Comparison of ENCODE assay signal across 28 cellular contexts in genomic region chr2:226979004-226979403, GRCh38.
DNase-seq lines count a peak whose midpoint lies in the region; ATAC-seq, FAIRE-seq and TF ChIP-seq lines count a peak whose summit lies in the region.
"Had no signal": no experiment of that assay in that cellular context is flagged by ENCODE, and none has a peak within 500 bp of the region (broad histone marks: within the 10 kb centered on the region; RNA-seq: fewer than 3 reads in every experiment).

No MANE protein-coding gene starts in this region.

- peaks cover 2% of the 10 kb centered on the region for H3K79me1 ChIP-seq in mesendoderm (ENCODE audit: low read length)

- no peak overlapping the region for H2BK120ac ChIP-seq in mesendoderm (ENCODE audit: low read depth, low read length)

- H3K4me3 ChIP-seq in HepG2 (replicated peaks in 1 of 3; ENCODE audit: insufficient read depth in 1 of 3, low read depth in 2 of 3, low read length in 3 of 3) (no peak overlapping the region), right lobe of liver (no peak overlapping the region), mesendoderm (ENCODE audit: low read length) (no peak overlapping the region), mammary epithelial cell (replicated peaks in 1 of 3; ENCODE audit: insufficient read depth in 1 of 3, low read depth in 2 of 3, low read length in 3 of 3) (no peak overlapping the region)
- H3K4me3 ChIP-seq: esophagus squamous epithelium, gastroesophageal sphincter, prostate gland, smooth muscle cell had no signal

- intact Hi-C loops in HepG2 (cut with micrococcal nuclease; ENCODE audit: unreplicated experiment) (no loop called here), right lobe of liver (cut with DNase I) (loop anchor here (10.0 kb wide), 2 partner anchors 164 to 1304 kb away; no protein-coding TSS in a partner anchor), mammary epithelial cell (cut with micrococcal nuclease) (no loop called here)

- no peak overlapping the region for H3K4ac ChIP-seq in mesendoderm (ENCODE audit: low read depth, low read length)

- H3K79me2 ChIP-seq in HepG2 (ENCODE audit: insufficient read depth, low read length), result no peaks in the 10 kb centered on the region
- no peaks in the 10 kb centered on the region for H3K79me2 ChIP-seq in mesendoderm (ENCODE audit: control insufficient read depth, insufficient read depth, low read length)
- H3K79me2 ChIP-seq in mammary epithelial cell (ENCODE audit: insufficient read depth, low read length), result no peaks in the 10 kb centered on the region

- H2AFZ ChIP-seq in HepG2 (ENCODE audit: low read length) (no peak overlapping the region), mammary epithelial cell (ENCODE audit: low read depth, low read length) (no peak overlapping the region)

- ATAC-seq in HepG2 (peak; percentile 60), right lobe of liver (no peak)
- ATAC-seq: activated CD8-positive, alpha-beta T cell treated with anti-CD3 and anti-CD28 coated beads for 36 hours; gastroesophageal sphincter; left colon had no signal

- POLR2A ChIA-PET in HepG2 (lab: Yijun Ruan, JAX), result no interaction called here

- H2BK5ac ChIP-seq in mesendoderm (ENCODE audit: low read length), result no peak overlapping the region

- no peak overlapping the region for H3K18ac ChIP-seq in mesendoderm (ENCODE audit: low read length)

- H3K9me3 ChIP-seq in HepG2 (ENCODE audit: low read length), result no peaks in the 10 kb centered on the region
- no peaks in the 10 kb centered on the region for H3K9me3 ChIP-seq in right lobe of liver
- H3K9me3 ChIP-seq in mammary epithelial cell (replicated peaks; ENCODE audit: insufficient read depth, low read length), result no peaks in the 10 kb centered on the region
- H3K9me3 ChIP-seq: Caco-2, esophagus squamous epithelium, gastroesophageal sphincter, prostate gland had no signal

- H3K27me3 ChIP-seq in HepG2 (ENCODE audit: control insufficient read depth in 1 of 2, insufficient read depth in 2 of 2, low read length in 2 of 2) (no peaks in the 10 kb centered on the region), right lobe of liver (no peaks in the 10 kb centered on the region), mesendoderm (ENCODE audit: insufficient read depth, low read length, poor library complexity) (no peaks in the 10 kb centered on the region), mammary epithelial cell (ENCODE audit: insufficient read depth, low read length) (no peaks in the 10 kb centered on the region)
- H3K27me3 ChIP-seq: esophagus squamous epithelium, gastroesophageal sphincter had no signal

- no TSS peak for BruUV-seq in HepG2 (replicated peaks; lab: Mats Ljungman, UMichigan)
- no TSS peak for BruUV-seq in mammary epithelial cell (replicated peaks; lab: Mats Ljungman, UMichigan)

- no peak for FAIRE-seq in HepG2 (lab: Jason Lieb, UNC)
- FAIRE-seq: GM18507 had no signal

- H2AK5ac ChIP-seq in mesendoderm (ENCODE audit: low read length), result no peak overlapping the region

- H3K27ac ChIP-seq in HepG2 (ENCODE audit: extremely low read length, insufficient read depth, low read length) (no peak overlapping the region), right lobe of liver (no peak overlapping the region), caudate nucleus (ENCODE audit: low read depth, low read length) (peak overlapping the region; percentile 53), mesendoderm (ENCODE audit: low read depth, low read length) (no peak overlapping the region), mammary epithelial cell (ENCODE audit: insufficient read depth, low read depth, low read length) (no peak overlapping the region)
- H3K27ac ChIP-seq: esophagus squamous epithelium, gastroesophageal sphincter, prostate gland had no signal

- DNase-seq in HepG2 (ENCODE audit: low spot score) (no peak), right lobe of liver (no peak), caudate nucleus (lab: John Stamatoyannopoulos, UW) (peak in 33 of 61 donors; percentile 1 to 57 (median 21)), mesendoderm (peak; percentile 57), HK-2 (ENCODE audit: unreplicated experiment) (no peak), mammary epithelial cell (no peak)
- no peak for DNase-seq in activated naive CD4-positive, alpha-beta T cell treated with anti-CD3 and anti-CD28 coated beads, Interleukin-2, amount 50 U/mL, for 16 hours
- DNase-seq in stimulated activated CD4-positive, alpha-beta T cell treated with anti-CD3 and anti-CD28 coated beads, Interleukin-1b, Interleukin-23, amount 100 ng/mL, for 48 hours, result no peak
- DNase-seq: activated B cell treated with CpG ODN at 0.5 μM for 24 hours; activated CD8-positive, alpha-beta T cell treated with anti-CD3 and anti-CD28 coated beads for 36 hours; activated naive CD4-positive, alpha-beta T cell treated with Interleukin-2 at 50 U/mL for 16 hours; activated T-cell treated with anti-CD3 and anti-CD28 coated beads, Interleukin-2, amount 50 U/mL, for 1 hour; Caco-2; effector CD4-positive, alpha-beta T cell; EL; esophagus squamous epithelium; left colon; MM.1S; NCI-H1436 treated with DMSO at 0.1 percent for 48 hours; NCI-H2171; NCI-H526; nephron progenitor cell; stimulated activated CD4-positive, alpha-beta T cell treated with anti-CD3 and anti-CD28 coated beads, Interleukin-4, amount 100 ng/mL, for 1 hour; T-helper 1 cell had no signal

- H4K8ac ChIP-seq in mesendoderm (ENCODE audit: low read depth, low read length), result no peak overlapping the region

- H2BK15ac ChIP-seq in mesendoderm (replicated peaks; ENCODE audit: low read depth), result no peak overlapping the region

- no peaks in the 10 kb centered on the region for H4K20me1 ChIP-seq in HepG2 (ENCODE audit: insufficient read depth, low read length)
- H4K20me1 ChIP-seq in mammary epithelial cell (ENCODE audit: insufficient read depth, low read length), result no peaks in the 10 kb centered on the region

- dilution Hi-C loops in mammary epithelial cell (cut with HindIII; ENCODE audit: low sequenced_read_pairs), result no loop called here

- no peak for TF ChIP-seq RAD21 in HepG2 (CRISPR knock-in tag; IDR thresholded peaks at IDR 0.05)

- H3K23ac ChIP-seq in mesendoderm (ENCODE audit: low read length), result no peak overlapping the region

- no peak for TF ChIP-seq POLR2A in HepG2 (IDR thresholded peaks at IDR 0.05; ENCODE audit: insufficient read depth in 1 of 2, low read depth in 2 of 2, low read length in 2 of 2)
- no peak for TF ChIP-seq POLR2A in right lobe of liver (IDR thresholded peaks at IDR 0.05)

- CTCF ChIA-PET in HepG2 (lab: Yijun Ruan, JAX; ENCODE audit: low intra/inter-chr PET ratio, low total read pairs) (no interaction called here), mammary epithelial cell (lab: Charles Lee; ENCODE audit: low non-redundant PET) (no interaction called here)

- H3K4me2 ChIP-seq in HepG2 (ENCODE audit: low read depth, low read length) (no peak overlapping the region), mesendoderm (ENCODE audit: low read length) (no peak overlapping the region), mammary epithelial cell (ENCODE audit: insufficient read depth, low read depth, low read length) (no peak overlapping the region)
- H3K4me2 ChIP-seq: smooth muscle cell had no signal

- no peak for TF ChIP-seq CTCF in HepG2 (CRISPR knock-in tag; IDR thresholded peaks at IDR 0.05)
- TF ChIP-seq CTCF in right lobe of liver (IDR thresholded peaks at IDR 0.05), result no peak
- TF ChIP-seq CTCF in mammary epithelial cell (conservative IDR thresholded peaks at IDR 0.05 in 1 of 2, IDR thresholded peaks at IDR 0.05 in 1 of 2; ENCODE audit: extremely low read depth in 1 of 2, insufficient read depth in 1 of 2, low read depth in 1 of 2, low read length in 2 of 2), result no peak

- H3K9ac ChIP-seq in HepG2 (ENCODE audit: insufficient read depth, low read depth, low read length) (no peak overlapping the region), mesendoderm (ENCODE audit: low read length) (no peak overlapping the region), mammary epithelial cell (ENCODE audit: insufficient read depth, low read length) (no peak overlapping the region)

- H3K4me1 ChIP-seq in HepG2 (ENCODE audit: insufficient read depth, low read length), result no peaks in the 10 kb centered on the region
- H3K4me1 ChIP-seq in right lobe of liver, result no peaks in the 10 kb centered on the region
- no peaks in the 10 kb centered on the region for H3K4me1 ChIP-seq in mesendoderm (ENCODE audit: control insufficient read depth, low read depth, low read length)
- peaks cover 18% of the 10 kb centered on the region for H3K4me1 ChIP-seq in mammary epithelial cell (ENCODE audit: insufficient read depth, low read length)
- H3K4me1 ChIP-seq: Caco-2, prostate gland had no signal

- no peak overlapping the region for H4K5ac ChIP-seq in mesendoderm (ENCODE audit: low read length)

- H3K36me3 ChIP-seq in HepG2 (replicated peaks in 1 of 2; ENCODE audit: control insufficient read depth in 1 of 2, insufficient read depth in 2 of 2, low read length in 2 of 2), result no peaks in the 10 kb centered on the region
- no peaks in the 10 kb centered on the region for H3K36me3 ChIP-seq in right lobe of liver
- H3K36me3 ChIP-seq in mesendoderm (ENCODE audit: control insufficient read depth, insufficient read depth, low read length), result no peaks in the 10 kb centered on the region
- H3K36me3 ChIP-seq in mammary epithelial cell (ENCODE audit: insufficient read depth, low read length), result no peaks in the 10 kb centered on the region
- H3K36me3 ChIP-seq: esophagus squamous epithelium, prostate gland had no signal

- in situ Hi-C loops in HepG2 (cut with HindIII; ENCODE audit: extremely low pct_ligation_motif_present, low pct_unique_long_range_greater_than_20kb), result no loop called here
- in situ Hi-C loops in mammary epithelial cell (cut with MboI; ENCODE audit: low sequenced_read_pairs in 2 of 2), result loop anchor here in 1 of 2 donors (25.0 kb wide), 1 partner anchor 1317 kb away; no protein-coding TSS in a partner anchor

- WGBS in HepG2 (ENCODE audit: low lambda C conversion rate), result 71% methylated on average over 4 of the region's 4 CpGs
- 93% methylated on average over 4 of the region's 4 CpGs for WGBS in right lobe of liver (ENCODE audit: insufficient coverage, low coverage, low lambda C conversion rate, missing lambda C conversion rate)
- no CpG with 5 or more reads among the region's 4 CpGs for WGBS in mesendoderm (ENCODE audit: extremely low coverage, insufficient coverage, low lambda C conversion rate)
- WGBS in mammary epithelial cell (ENCODE audit: low coverage, missing lambda C conversion rate), result 94% methylated on average over 2 of the region's 4 CpGs

- TF ChIP-seq EP300 in HepG2 (IDR thresholded peaks at IDR 0.05; ENCODE audit: low read depth in 2 of 2, low read length in 2 of 2) (no peak), HepG2 (CRISPR knock-in tag; IDR thresholded peaks at IDR 0.05; ENCODE audit: borderline replicate concordance) (no peak)

- H3K56ac ChIP-seq in mesendoderm (ENCODE audit: low read length), result no peak overlapping the region

TF ChIP-seq in HepG2, 621 proteins besides CTCF, POLR2A, EP300 and RAD21:
- TF ChIP-seq STAG1 (CRISPR knock-in tag; IDR thresholded peaks at IDR 0.05) (peak; percentile 17; the same call in 1 of the 2 replicates), ZMYM3 (CRISPR knock-in tag; IDR thresholded peaks at IDR 0.05) (no peak)

Comparison
In these comparisons a context has a peak if more than half of its experiments do, and no peak if none do; other contexts are left out.
1. intact Hi-C loops: an anchor here in right lobe of liver (10.0 kb wide); none called in HepG2 and mammary epithelial cell.
2. DNase-seq: peak in caudate nucleus (33 of 61) and mesendoderm (single experiment); none in HepG2 (single experiment), right lobe of liver (0 of 3), HK-2 (single experiment), activated naive CD4-positive, alpha-beta T cell treated with anti-CD3 and anti-CD28 coated beads, Interleukin-2, amount 50 U/mL, for 16 hours (single experiment), stimulated activated CD4-positive, alpha-beta T cell treated with anti-CD3 and anti-CD28 coated beads, Interleukin-1b, Interleukin-23, amount 100 ng/mL, for 48 hours (single experiment) and mammary epithelial cell (single experiment).